In genomic region chr12:80277732-80278131, GRCh38 we compare ENCODE assay signal across 27 cellular contexts.
"Had no signal": no experiment of that assay in that cellular context is flagged by ENCODE, and none has a peak within 500 bp of the region (broad histone marks: within the 10 kb centered on the region; RNA-seq: fewer than 3 reads in every experiment).

No MANE protein-coding gene starts in this region.

- H3K27ac Mint-ChIP-seq: activated CD8-positive, alpha-beta T cell treated with anti-CD3 and anti-CD28 coated beads, Interleukin-2, amount 10 ng/mL, durations not matched to agents 7 days and 5 days; activated naive CD4-positive, alpha-beta T cell treated with anti-CD3 and anti-CD28 coated beads, Interleukin-2, amount 50 U/mL, for 72 hours; activated naive CD8-positive, alpha-beta T cell treated with anti-CD3 and anti-CD28 coated beads, Interleukin-2, amount 50 U/mL, for 24 hours; T-helper 17 cell; WTC11 had no signal

- H3K4me1 ChIP-seq: ascending aorta, body of pancreas had no signal

- H3K4me2 ChIP-seq: PC-9 had no signal

- H3K9me3 ChIP-seq: body of pancreas had no signal

- H3K27me3 ChIP-seq: ascending aorta, body of pancreas had no signal

- H2AFZ ChIP-seq: PC-9 had no signal

- FAIRE-seq: bronchial epithelial cell had no signal

- H3K36me3 Mint-ChIP-seq: activated naive CD4-positive, alpha-beta T cell treated with anti-CD3 and anti-CD28 coated beads, Interleukin-2, amount 50 U/mL, for 72 hours had no signal

- H3K4me3 ChIP-seq: ascending aorta, body of pancreas, PC-9 had no signal

- DNase-seq: activated CD4-positive, alpha-beta T cell treated with anti-CD3 and anti-CD28 coated beads for 48 hours; activated CD4-positive, alpha-beta T cell treated with anti-CD3 and anti-CD28 coated beads, Interleukin-2, amount 50 U/mL, for 4 hours; activated CD4-positive, CD25-positive, alpha-beta regulatory T cell treated with anti-CD3 and anti-CD28 coated beads, Interleukin-2, amount 50 U/mL, for 72 hours; activated CD8-positive, alpha-beta memory T cell treated with anti-CD3 and anti-CD28 coated beads, Interleukin-2, amount 50 U/mL, for 48 hours; activated CD8-positive, alpha-beta T cell treated with anti-CD3 and anti-CD28 coated beads, Interleukin-2, amount 10 ng/mL, durations not matched to agents 7 days and 5 days; activated effector memory CD4-positive, alpha-beta T cell treated with anti-CD3 and anti-CD28 coated beads, Interleukin-2, amount 50 U/mL, for 16 hours; activated naive CD4-positive, alpha-beta T cell treated with Interleukin-2 at 50 U/mL for 16 hours; activated naive CD8-positive, alpha-beta T cell treated with anti-CD3 and anti-CD28 coated beads, Interleukin-2, amount 50 U/mL, for 24 hours; activated T-cell treated with anti-CD3 and anti-CD28 coated beads, Interleukin-2, amount 50 U/mL, for 1 hour; amniotic stem cell; body of pancreas; central memory CD4-positive, alpha-beta T cell; Karpas-422; NCI-H1105 treated with DMSO at 0.1 percent for 48 hours; NCI-H1436 treated with DMSO at 0.1 percent for 48 hours; NCI-H187; NCI-H446; NCI-H524; NCI-H82; PC-9; SHP77 treated with DMSO at 0.1 percent for 48 hours; T-helper 17 cell; T-helper 9 cell had no signal

- H3K27me3 Mint-ChIP-seq: activated naive CD8-positive, alpha-beta T cell treated with anti-CD3 and anti-CD28 coated beads, Interleukin-2, amount 50 U/mL, for 24 hours; T-helper 17 cell had no signal

- H3K9me3 Mint-ChIP-seq: activated naive CD8-positive, alpha-beta T cell treated with anti-CD3 and anti-CD28 coated beads, Interleukin-2, amount 50 U/mL, for 24 hours had no signal

- ATAC-seq: activated CD8-positive, alpha-beta T cell treated with anti-CD3 and anti-CD28 coated beads, Interleukin-2, amount 10 ng/mL, durations not matched to agents 7 days and 5 days; activated naive CD4-positive, alpha-beta T cell treated with anti-CD3 and anti-CD28 coated beads, Interleukin-2, amount 50 U/mL, for 72 hours; activated naive CD8-positive, alpha-beta T cell treated with anti-CD3 and anti-CD28 coated beads, Interleukin-2, amount 50 U/mL, for 24 hours; body of pancreas; T-helper 17 cell; WTC11 had no signal

- H3K36me3 ChIP-seq: ascending aorta had no signal

- H3K4me3 Mint-ChIP-seq: activated CD8-positive, alpha-beta T cell treated with anti-CD3 and anti-CD28 coated beads, Interleukin-2, amount 10 ng/mL, durations not matched to agents 7 days and 5 days; activated naive CD8-positive, alpha-beta T cell treated with anti-CD3 and anti-CD28 coated beads, Interleukin-2, amount 50 U/mL, for 24 hours; T-helper 17 cell; WTC11 had no signal

- H3K27ac ChIP-seq: ascending aorta, body of pancreas, PC-9 had no signal

- H3K4me1 Mint-ChIP-seq: activated naive CD8-positive, alpha-beta T cell treated with anti-CD3 and anti-CD28 coated beads, Interleukin-2, amount 50 U/mL, for 24 hours; T-helper 17 cell; WTC11 had no signal
